In genomic region chr5:31531543-31531887, GRCh38 we compare ENCODE assay signal across 8 cellular contexts. TPM values are rescaled to one million over a fixed set of nuclear protein-coding genes. Genes with fewer than 3 reads are reported as not detected.
DNase-seq lines count a peak whose midpoint lies in the region; ATAC-seq, FAIRE-seq and TF ChIP-seq lines count a peak whose summit lies in the region.

No MANE protein-coding gene starts in this region.

- H3K36me3 ChIP-seq in ascending aorta = peaks cover 26 to 41% of the 10 kb centered on the region in 2 donors
- H3K36me3 ChIP-seq in iPS-15b (ENCODE audit: control insufficient read depth, insufficient read depth, low read length) = peaks cover 12% of the 10 kb centered on the region
- peaks cover 6 to 15% of the 10 kb centered on the region in 2 donors for H3K36me3 ChIP-seq in small intestine (ENCODE audit: control insufficient read depth in 2 of 2, insufficient read depth in 2 of 2, low read length in 2 of 2)

- H3K4me1 ChIP-seq in ascending aorta = peaks cover 0 to 20% of the 10 kb centered on the region in 2 donors
- peaks cover 4% of the 10 kb centered on the region for H3K4me1 ChIP-seq in iPS-15b (ENCODE audit: control insufficient read depth, insufficient read depth, low read length)
- peaks cover 2 to 5% of the 10 kb centered on the region in 2 donors for H3K4me1 ChIP-seq in small intestine (ENCODE audit: control insufficient read depth in 2 of 2, insufficient read depth in 1 of 2, low read depth in 1 of 2, low read length in 1 of 2)

- H3K4me3 ChIP-seq in ascending aorta = peak overlapping the region; percentile 75 to 85
- H3K4me3 ChIP-seq in iPS-15b (ENCODE audit: low read depth, low read length) = peak overlapping the region; percentile 95
- peak overlapping the region; percentile 89 to 93 for H3K4me3 ChIP-seq in small intestine (ENCODE audit: low read depth in 1 of 2, low read length in 2 of 2)

- no peak for FAIRE-seq in small intestine (lab: Jason Lieb, UNC)

- intact Hi-C loops in ascending aorta (cut with DNase I) = loop anchor here (5.0 kb wide), 3 partner anchors 496 to 781 kb away; partner anchors contain the start of gene MTMR12

- 0% methylated on average over 13 of the region's 13 CpGs for WGBS in small intestine, 3 donors

- DNase-seq in AG08396 (ENCODE audit: low spot score) (peak; percentile 47), NOMO-1 treated with dmso at 0.1 percent for 144 hours (lab: John Stamatoyannopoulos, UW; ENCODE audit: unreplicated experiment) (peak; percentile 83), ascending aorta (ENCODE audit: low spot score in 2 of 2) (no peak), small intestine (peak; percentile 39), hippocampal formation (lab: John Stamatoyannopoulos, UW) (no peak)

- TF ChIP-seq CTCF in ascending aorta (IDR thresholded peaks at IDR 0.05) = no peak

- H3K9ac ChIP-seq in iPS-15b (ENCODE audit: low read depth, low read length) = peak overlapping the region; percentile 81

- H3K27ac ChIP-seq in ascending aorta (peak overlapping the region; percentile 29 to 85), small intestine (ENCODE audit: low read depth in 1 of 2, low read length in 1 of 2) (peak overlapping the region; percentile 81 to 88)

- peak; percentile 24 for ATAC-seq in GM18519 (IDR thresholded peaks at IDR 0.05; ENCODE audit: low FRiP score, unreplicated experiment)
- ATAC-seq in HG02970 (IDR thresholded peaks at IDR 0.05; ENCODE audit: low FRiP score, unreplicated experiment) = peak; percentile 28

- H3K27me3 ChIP-seq in ascending aorta (no peaks in the 10 kb centered on the region), iPS-15b (ENCODE audit: control insufficient read depth, insufficient read depth, low read length) (no peaks in the 10 kb centered on the region), small intestine (ENCODE audit: control insufficient read depth in 2 of 2, insufficient read depth in 2 of 2, low read length in 2 of 2) (no peaks in the 10 kb centered on the region)

- H3K9me3 ChIP-seq in ascending aorta = no peaks in the 10 kb centered on the region
- H3K9me3 ChIP-seq in iPS-15b (ENCODE audit: control insufficient read depth, insufficient read depth, low read length) = no peaks in the 10 kb centered on the region
- H3K9me3 ChIP-seq in small intestine (ENCODE audit: control insufficient read depth, low read depth) = no peaks in the 10 kb centered on the region

RNA-seq across cellular contexts. Expression of gene DROSHA, which starts 0.4 kb away (rescaled TPM):
- total RNA-seq in ascending aorta = 54.9 TPM
- polyA plus RNA-seq in small intestine = 10 to 100 TPM; 24.0 to 34.1 (median 28.6) TPM

RNA-seq across cellular contexts. Expression of gene C5orf22, which starts 0.6 kb away (rescaled TPM):
- total RNA-seq in ascending aorta = 18.5 TPM
- polyA plus RNA-seq in small intestine = 10 to 100 TPM in 1 of 3 donors, 1 to 10 TPM in 2; 6.8 to 11.1 (median 7.8) TPM

Comparison
In these comparisons a context has a peak if more than half of its experiments do, and no peak if none do; other contexts are left out.
1. DNase-seq: peak in AG08396 (single experiment), NOMO-1 treated with dmso at 0.1 percent for 144 hours (single experiment) and small intestine (single experiment); none in ascending aorta (0 of 2) and hippocampal formation (0 of 2).
2. Peak in every context shown above with its lines, with median percentiles within 50 percentile points of each other: H3K4me3 ChIP-seq.